1 cellular context compared by ENCODE assay signal in genomic region chr6:147660334-147661311, GRCh38.
TF ChIP-seq lines count a peak whose summit lies in the region.

No MANE protein-coding gene starts in this region.

TF ChIP-seq in HepG2, 621 proteins besides CTCF, POLR2A, EP300 and RAD21 (continued from another document):
- TF ChIP-seq PRDM10 (CRISPR knock-in tag; IDR thresholded peaks at IDR 0.05; ENCODE audit: low read depth) (no peak), SRSF9 (IDR thresholded peaks at IDR 0.05; ENCODE audit: borderline replicate concordance, insufficient read depth, low read depth, low read length, poor library complexity, severe bottlenecking) (no peak), HOMEZ (CRISPR knock-in tag; IDR thresholded peaks at IDR 0.05; ENCODE audit: low read depth) (peak; percentile 71; the same call in 1 of the 2 replicates), HMGXB4 (CRISPR knock-in tag; IDR thresholded peaks at IDR 0.05; ENCODE audit: borderline replicate concordance in 1 of 2, low read depth in 1 of 2) (no peak), ZNF644 (CRISPR knock-in tag; IDR thresholded peaks at IDR 0.05; ENCODE audit: low read depth) (no peak), ZNF280D (CRISPR knock-in tag; IDR thresholded peaks at IDR 0.05) (no peak)
